20 cellular contexts compared by ENCODE assay signal in genomic region chr17:41996855-41997164, GRCh38. TPM values are rescaled to one million over a fixed set of nuclear protein-coding genes. Genes with fewer than 3 reads are reported as not detected.
DNase-seq lines count a peak whose midpoint lies in the region; ATAC-seq and TF ChIP-seq lines count a peak whose summit lies in the region.
"Had no signal": no experiment of that assay in that cellular context is flagged by ENCODE, and none has a peak within 500 bp of the region (broad histone marks: within the 10 kb centered on the region; RNA-seq: fewer than 3 reads in every experiment).

No MANE protein-coding gene starts in this region.

- H3K4me3 Mint-ChIP-seq in activated T-cell treated with anti-CD3 and anti-CD28 coated beads, Interleukin-2, amount 50 U/mL, for 24 hours = no peak overlapping the region
- peak overlapping the region; percentile 4 for H3K4me3 Mint-ChIP-seq in activated B cell treated with CpG ODN at 0.5 μM for 24 hours
- H3K4me3 Mint-ChIP-seq in stimulated activated memory B cell treated with anti-CD40 and anti-IgM and Interleukin-4, amounts not matched to agents 10 μg/mL and 1 μg/mL and 100 μg/mL, for 72 hours = peak overlapping the region; percentile 69
- H3K4me3 Mint-ChIP-seq: activated T-cell treated with anti-CD3 and anti-CD28 coated beads, Interleukin-2, amount 50 U/mL, for 4 hours; CD8-positive, alpha-beta T cell; GM23338 had no signal

- H3K27me3 Mint-ChIP-seq in activated T-cell treated with anti-CD3 and anti-CD28 coated beads, Interleukin-2, amount 50 U/mL, for 24 hours = no peaks in the 10 kb centered on the region
- H3K27me3 Mint-ChIP-seq in activated B cell treated with CpG ODN at 0.5 μM for 24 hours = no peaks in the 10 kb centered on the region
- no peaks in the 10 kb centered on the region for H3K27me3 Mint-ChIP-seq in stimulated activated memory B cell treated with anti-CD40 and anti-IgM and Interleukin-4, amounts not matched to agents 10 μg/mL and 1 μg/mL and 100 μg/mL, for 72 hours

- ATAC-seq in activated B cell treated with CpG ODN at 0.5 μM for 24 hours (ENCODE audit: low read depth) = no peak
- ATAC-seq in stimulated activated memory B cell treated with anti-CD40 and anti-IgM and Interleukin-4, amounts not matched to agents 10 μg/mL and 1 μg/mL and 100 μg/mL, for 72 hours = peak; percentile 26
- no peak for ATAC-seq in GM21360 (IDR thresholded peaks at IDR 0.05; ENCODE audit: unreplicated experiment)
- ATAC-seq: A549; CD8-positive, alpha-beta T cell; GM23338; left cardiac atrium had no signal

- CTCF ChIA-PET in activated B cell treated with CpG ODN at 0.5 μM for 24 hours (lab: Charles Lee) = no interaction called here

- intact Hi-C loops in activated B cell treated with CpG ODN at 0.5 μM for 24 hours (cut with micrococcal nuclease) (loop anchor here (1.0 kb wide), 1 partner anchor 20 kb away; the partner anchor contains the start of gene DNAJC7), lower leg skin (cut with DNase I; ENCODE audit: low total_unique reads) (loop anchor here (5.0 kb wide), 1 partner anchor 820 kb away; no protein-coding TSS in a partner anchor)

- 94 to 98% methylated on average over 2 of the region's 2 CpGs for WGBS in lower leg skin, 2 donors

- H3K9me3 Mint-ChIP-seq in activated T-cell treated with anti-CD3 and anti-CD28 coated beads, Interleukin-2, amount 50 U/mL, for 24 hours = no peaks in the 10 kb centered on the region
- no peaks in the 10 kb centered on the region for H3K9me3 Mint-ChIP-seq in activated B cell treated with CpG ODN at 0.5 μM for 24 hours
- no peaks in the 10 kb centered on the region for H3K9me3 Mint-ChIP-seq in stimulated activated memory B cell treated with anti-CD40 and anti-IgM and Interleukin-4, amounts not matched to agents 10 μg/mL and 1 μg/mL and 100 μg/mL, for 72 hours
- H3K9me3 Mint-ChIP-seq: activated T-cell treated with anti-CD3 and anti-CD28 coated beads, Interleukin-2, amount 50 U/mL, for 4 hours; CD8-positive, alpha-beta T cell; GM23338 had no signal

- H3K36me3 Mint-ChIP-seq in activated T-cell treated with anti-CD3 and anti-CD28 coated beads, Interleukin-2, amount 50 U/mL, for 24 hours (ENCODE audit: low read depth) = peaks cover 92% of the 10 kb centered on the region
- peaks cover 86% of the 10 kb centered on the region for H3K36me3 Mint-ChIP-seq in activated B cell treated with CpG ODN at 0.5 μM for 24 hours (ENCODE audit: low read depth)
- peaks cover 47% of the 10 kb centered on the region for H3K36me3 Mint-ChIP-seq in stimulated activated memory B cell treated with anti-CD40 and anti-IgM and Interleukin-4, amounts not matched to agents 10 μg/mL and 1 μg/mL and 100 μg/mL, for 72 hours

- no peak overlapping the region for H3K4me3 ChIP-seq in lower leg skin (ENCODE audit: low read depth, poor library complexity, severe bottlenecking)
- H3K4me3 ChIP-seq: A549, GM23338, SJCRH30 had no signal

- no peak for DNase-seq in activated T-cell treated with anti-CD3 and anti-CD28 coated beads, Interleukin-2, amount 50 U/mL, for 24 hours
- no peak for DNase-seq in activated T-cell treated with anti-CD3 and anti-CD28 coated beads, Interleukin-2, amount 50 U/mL, for 1 hour
- DNase-seq in activated B cell treated with CpG ODN at 0.5 μM for 24 hours (no peak), lower leg skin (ENCODE audit: low spot score in 2 of 2) (no peak)
- DNase-seq: activated CD4-positive, alpha-beta T cell treated with anti-CD3 and anti-CD28 coated beads for 4 hours; activated T-cell treated with anti-CD3 and anti-CD28 coated beads, Interleukin-2, amount 50 U/mL, for 4 hours; amniotic stem cell; CD8-positive, alpha-beta T cell; cerebellar nuclear complex; DND-41; foreskin melanocyte; left cardiac atrium; NCI-H1694 treated with DMSO at 0.1 percent for 48 hours; SJCRH30; stimulated activated CD4-positive, alpha-beta T cell treated with anti-CD3 and anti-CD28 coated beads, Interleukin-4, amount 100 ng/mL, for 4 hours; trophoblast cell had no signal

- H3K4me1 Mint-ChIP-seq in activated T-cell treated with anti-CD3 and anti-CD28 coated beads, Interleukin-2, amount 50 U/mL, for 24 hours (ENCODE audit: low read depth) = peaks cover 13% of the 10 kb centered on the region
- H3K4me1 Mint-ChIP-seq in activated B cell treated with CpG ODN at 0.5 μM for 24 hours = peaks cover 26% of the 10 kb centered on the region
- H3K4me1 Mint-ChIP-seq in stimulated activated memory B cell treated with anti-CD40 and anti-IgM and Interleukin-4, amounts not matched to agents 10 μg/mL and 1 μg/mL and 100 μg/mL, for 72 hours = peaks cover 17% of the 10 kb centered on the region
- H3K4me1 Mint-ChIP-seq: GM23338 had no signal

- TF ChIP-seq CTCF in activated B cell treated with CpG ODN at 0.5 μM for 24 hours (IDR thresholded peaks at IDR 0.05) (no peak), lower leg skin (IDR thresholded peaks at IDR 0.05) (no peak)

- H3K27ac Mint-ChIP-seq in activated T-cell treated with anti-CD3 and anti-CD28 coated beads, Interleukin-2, amount 50 U/mL, for 24 hours = peak overlapping the region; percentile 83
- peak overlapping the region; percentile 94 for H3K27ac Mint-ChIP-seq in activated B cell treated with CpG ODN at 0.5 μM for 24 hours
- peak overlapping the region; percentile 87 for H3K27ac Mint-ChIP-seq in stimulated activated memory B cell treated with anti-CD40 and anti-IgM and Interleukin-4, amounts not matched to agents 10 μg/mL and 1 μg/mL and 100 μg/mL, for 72 hours
- H3K27ac Mint-ChIP-seq: GM23338 had no signal

- POLR2A ChIA-PET in activated B cell treated with CpG ODN at 0.5 μM for 24 hours (lab: Charles Lee) = interaction anchor here (0.9 to 2.0 kb wide), 4 partner anchors 20 to 308 kb away, joined by 4 to 9 read pairs (median 6); partner anchors contain the start of genes CNP, DNAJC7 and EIF1

- TF ChIP-seq POLR2A in lower leg skin (IDR thresholded peaks at IDR 0.05) = no peak

RNA-seq across cellular contexts. Expression of gene DNAJC7, which starts 20.4 kb away (rescaled TPM):
- total RNA-seq in activated B cell treated with CpG ODN at 0.5 μM for 24 hours (130 and 152 TPM in 2 replicates), lower leg skin (10 to 100 TPM; 48.8 to 85.5 (median 63.7) TPM)

RNA-seq across cellular contexts. Expression of gene NKIRAS2, which starts 23.1 kb away (rescaled TPM):
- total RNA-seq in activated B cell treated with CpG ODN at 0.5 μM for 24 hours (23.9 and 25.8 TPM in 2 replicates), lower leg skin (10 to 100 TPM; 44.6 to 57.9 (median 52.3) TPM)

RNA-seq across cellular contexts. Expression of gene CNP, which starts 30.2 kb away (rescaled TPM):
- 47.2 and 48.0 TPM in 2 replicates for total RNA-seq in activated B cell treated with CpG ODN at 0.5 μM for 24 hours
- 10 to 100 TPM; 37.2 to 63.8 (median 44.5) TPM for total RNA-seq in lower leg skin

RNA-seq across cellular contexts. Expression of gene C17orf113, which starts 53.6 kb away (rescaled TPM):
- total RNA-seq in activated B cell treated with CpG ODN at 0.5 μM for 24 hours (3.1 and 4.5 TPM in 2 replicates), lower leg skin (1 to 10 TPM in 3 of 4 donors, under 1 TPM in 1; 0.97 to 1.8 (median 1.5) TPM)
